In the genomic region with DNA sequence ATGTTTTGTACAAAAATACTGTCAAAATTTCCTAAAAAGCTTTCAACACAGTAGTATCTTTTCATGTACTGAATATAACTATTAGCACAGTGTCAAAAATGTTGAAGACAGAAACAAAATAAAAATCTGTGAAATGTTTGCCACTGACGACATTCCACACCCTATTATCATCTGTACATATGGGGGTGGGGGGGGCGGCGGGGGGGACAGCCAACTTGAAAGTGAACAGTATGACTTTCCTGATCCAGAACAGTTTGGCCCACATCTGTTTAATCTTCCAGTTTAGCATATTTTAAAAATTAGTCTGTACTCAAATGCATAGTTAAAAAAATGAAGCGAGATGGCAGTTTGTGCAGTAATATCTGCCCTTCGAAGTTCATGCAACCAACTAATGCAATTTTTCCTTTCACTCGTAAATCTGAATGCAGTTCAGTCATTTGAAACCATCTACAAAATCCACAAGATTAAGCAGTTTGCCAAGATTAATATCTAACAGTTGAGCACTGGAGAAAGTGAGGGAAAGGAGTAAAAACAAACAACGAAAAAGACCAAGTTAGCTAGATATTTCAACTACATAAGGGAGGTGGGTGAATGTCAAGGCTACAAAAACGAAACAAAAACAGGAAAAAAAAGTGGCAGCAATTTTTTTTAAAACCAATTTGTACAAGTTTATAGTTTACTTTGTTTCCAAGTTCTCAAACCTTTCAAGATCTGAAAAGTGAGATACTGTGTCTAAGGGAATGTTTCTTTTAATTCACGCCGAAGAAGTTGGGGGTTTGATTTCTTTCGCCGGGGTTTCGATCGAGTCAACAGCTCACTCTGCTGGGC, we compare ENCODE assay signal across 8 cellular contexts. TPM values are rescaled to one million over a fixed set of nuclear protein-coding genes. Genes with fewer than 3 reads are reported as not detected.
DNase-seq lines count a peak whose midpoint lies in the region; FAIRE-seq and TF ChIP-seq lines count a peak whose summit lies in the region.

No MANE protein-coding gene starts in this region.

- H3K9me3 Mint-ChIP-seq in osteocyte (ENCODE audit: unreplicated experiment) = no peaks in the 10 kb centered on the region

- H3K4me3 ChIP-seq in GM12875 (ENCODE audit: low read depth, low read length) = peak overlapping the region; percentile 62
- H3K4me3 ChIP-seq in Peyer's patch = peak overlapping the region; percentile 76 to 90 (median 76)
- peak overlapping the region; percentile 88 for H3K4me3 ChIP-seq in epithelial cell of proximal tubule (ENCODE audit: low read depth, low read length)

- H3K27ac Mint-ChIP-seq in osteocyte (ENCODE audit: unreplicated experiment) = peak overlapping the region; percentile 92

- DNase-seq in Peyer's patch (no peak), epithelial cell of proximal tubule (ENCODE audit: low read depth) (no peak), osteocyte (ENCODE audit: extremely low spot score, unreplicated experiment) (no peak), ureter (ENCODE audit: low spot score) (no peak), GM19239 (ENCODE audit: insufficient read length, low spot score) (no peak), NCI-H2081 treated with DMSO at 0.1 percent for 48 hours (lab: John Stamatoyannopoulos, UW) (no peak)
- no peak for DNase-seq in stimulated activated CD4-positive, alpha-beta T cell treated with anti-CD3 and anti-CD28 coated beads, Interleukin-4, amount 100 ng/mL, for 24 hours

- no peak for FAIRE-seq in GM19239 (lab: Jason Lieb, UNC)

- no peak for TF ChIP-seq POLR2A in Peyer's patch (IDR thresholded peaks at IDR 0.05)

- peak overlapping the region; percentile 93 for H3K4me3 Mint-ChIP-seq in osteocyte (ENCODE audit: unreplicated experiment)

- peaks cover 35% of the 10 kb centered on the region for H3K36me3 Mint-ChIP-seq in osteocyte (ENCODE audit: unreplicated experiment)

- H3K36me3 ChIP-seq in Peyer's patch = peaks cover 0 to 16% (median 0%) of the 10 kb centered on the region in 3 donors

- peak overlapping the region; percentile 95 to 97 (median 96) for H3K27ac ChIP-seq in Peyer's patch

- H3K9me3 ChIP-seq in Peyer's patch = no peaks in the 10 kb centered on the region

- peaks cover 54% of the 10 kb centered on the region for H3K4me1 Mint-ChIP-seq in osteocyte (ENCODE audit: unreplicated experiment)

- H3K4me1 ChIP-seq in Peyer's patch = peaks cover 0 to 15% (median 5%) of the 10 kb centered on the region in 4 donors

- H3K27me3 Mint-ChIP-seq in osteocyte (ENCODE audit: unreplicated experiment) = no peaks in the 10 kb centered on the region

- TF ChIP-seq CTCF in GM12875 (IDR thresholded peaks at IDR 0.05; ENCODE audit: borderline replicate concordance, insufficient read depth, low read depth, low read length) (no peak), Peyer's patch (IDR thresholded peaks at IDR 0.05) (no peak), epithelial cell of proximal tubule (conservative IDR thresholded peaks at IDR 0.05; ENCODE audit: low read depth, low read length) (no peak), osteocyte (IDR thresholded peaks at IDR 0.05) (no peak)

- no peaks in the 10 kb centered on the region for H3K27me3 ChIP-seq in Peyer's patch

RNA-seq across cellular contexts. Expression of gene CITED2, which starts 1.9 kb away (rescaled TPM):
- total RNA-seq in Peyer's patch = 100 to 1,000 TPM in 1 of 4 donors, 10 to 100 TPM in 3; 67.7 to 122 (median 83.1) TPM
- total RNA-seq in epithelial cell of proximal tubule = 56.1 and 112 TPM in 2 replicates
- 417 and 421 TPM in 2 replicates for total RNA-seq in osteocyte
- total RNA-seq in ureter = 67.0 TPM
